ENCODE assay signal across 8 cellular contexts in genomic region chr11:1837171-1838076, GRCh38. TPM values are rescaled to one million over a fixed set of nuclear protein-coding genes. Genes with fewer than 3 reads are reported as not detected.
A peak's percentile ranks its signal among the peaks of the same experiment; 100 is the strongest.
DNase-seq lines count a peak whose midpoint lies in the region; ATAC-seq and TF ChIP-seq lines count a peak whose summit lies in the region.

No MANE protein-coding gene starts in this region.

- ATAC-seq in HG02884 (IDR thresholded peaks at IDR 0.05; ENCODE audit: unreplicated experiment) (peak; percentile 43), Panc1 (peak; percentile 72), gastroesophageal sphincter (peak; percentile 34)

- CTCF ChIA-PET in Panc1 (lab: Charles Lee) = interaction anchor here (0.7 to 1.6 kb wide), 6 partner anchors 16 to 315 kb away, joined by 3 to 12 read pairs (median 5); partner anchors contain the start of gene H19

- no peak for TF ChIP-seq POLR2A in gastroesophageal sphincter (IDR thresholded peaks at IDR 0.05)
- TF ChIP-seq POLR2A in sigmoid colon (IDR thresholded peaks at IDR 0.05) = no peak

- in situ Hi-C loops in Panc1 (cut with HindIII; ENCODE audit: low pct_unique_long_range_greater_than_20kb, low sequenced_read_pairs) = no loop called here

- no peak overlapping the region for H3K27ac ChIP-seq in Panc1 (ENCODE audit: low read length)
- no peak overlapping the region for H3K27ac ChIP-seq in gastroesophageal sphincter
- H3K27ac ChIP-seq in sigmoid colon = no peak overlapping the region

- POLR2A ChIA-PET in Panc1 (lab: Charles Lee) = no interaction called here

- TF ChIP-seq EP300 in gastroesophageal sphincter (IDR thresholded peaks at IDR 0.05) = no peak
- no peak for TF ChIP-seq EP300 in sigmoid colon (IDR thresholded peaks at IDR 0.05)

- intact Hi-C loops in Panc1 (cut with micrococcal nuclease; ENCODE audit: unreplicated experiment) = loop anchor here (1.0 kb wide), 1 partner anchor 32 kb away; no protein-coding TSS in a partner anchor
- intact Hi-C loops in sigmoid colon (cut with DNase I) = loop anchor here (5.0 kb wide), 3 partner anchors 45 to 315 kb away; partner anchors contain the start of gene TNNT3

- H3K4me3 ChIP-seq in Panc1 (ENCODE audit: low read depth in 2 of 2, low read length in 2 of 2) (no peak overlapping the region), gastroesophageal sphincter (no peak overlapping the region), sigmoid colon (no peak overlapping the region)

- peak; percentile 99 for TF ChIP-seq CTCF in Panc1 (IDR thresholded peaks at IDR 0.05)
- peak in 3 of 4 experiments; percentile 81 to 93 (median 82) for TF ChIP-seq CTCF in gastroesophageal sphincter (IDR thresholded peaks at IDR 0.05)
- peak; percentile 85 to 91 (median 86) for TF ChIP-seq CTCF in sigmoid colon (IDR thresholded peaks at IDR 0.05)

- H3K4me1 ChIP-seq in Panc1 (ENCODE audit: control insufficient read depth, insufficient read depth, low read length) = peaks cover 42% of the 10 kb centered on the region
- peaks cover 0 to 18% (median 3%) of the 10 kb centered on the region in 3 donors for H3K4me1 ChIP-seq in gastroesophageal sphincter
- H3K4me1 ChIP-seq in sigmoid colon = peaks cover 0 to 12% (median 11%) of the 10 kb centered on the region in 4 donors

- peak in 2 of 3 experiments; percentile 28 to 56 for DNase-seq in NCI-H1417 (lab: John Stamatoyannopoulos, UW)
- no peak for DNase-seq in NCI-H1417 treated with DMSO at 0.1 percent for 48 hours (lab: John Stamatoyannopoulos, UW)
- no peak for DNase-seq in Panc1 (ENCODE audit: low read depth, low spot score)
- DNase-seq in activated T-helper 1 cell treated with anti-CD3 and anti-CD28 coated beads, Interleukin-2, amount 50 U/mL, for 16 hours (ENCODE audit: low read depth in 1 of 2, low spot score in 1 of 2) = peak; percentile 61 to 66
- DNase-seq in sigmoid colon = peak; percentile 82
- DNase-seq in NCI-H2107 (lab: John Stamatoyannopoulos, UW) = no peak

- H3K9me3 ChIP-seq in Panc1 (ENCODE audit: control insufficient read depth, insufficient read depth, low read depth, low read length) (no peaks in the 10 kb centered on the region), gastroesophageal sphincter (no peaks in the 10 kb centered on the region), sigmoid colon (no peaks in the 10 kb centered on the region)

- H3K27me3 ChIP-seq in Panc1 (ENCODE audit: control insufficient read depth, insufficient read depth, low read length) (no peaks in the 10 kb centered on the region), gastroesophageal sphincter (peaks cover 12% of the 10 kb centered on the region), sigmoid colon (no peaks in the 10 kb centered on the region)

- no CpG with 5 or more reads among the region's 38 CpGs for WGBS in gastroesophageal sphincter (ENCODE audit: low coverage in 1 of 2), 2 donors
- WGBS in sigmoid colon, 2 donors = 53 to 57% methylated on average over 38 of the region's 38 CpGs

- no TSS peak for BruUV-seq in Panc1 (replicated peaks; lab: Mats Ljungman, UMichigan)

- no peaks in the 10 kb centered on the region for H3K36me3 ChIP-seq in Panc1 (ENCODE audit: control insufficient read depth, insufficient read depth, low read length)
- H3K36me3 ChIP-seq in gastroesophageal sphincter = no peaks in the 10 kb centered on the region
- H3K36me3 ChIP-seq in sigmoid colon = no peaks in the 10 kb centered on the region

RNA-seq across cellular contexts. Expression of gene TNNI2, which starts 1.4 kb away (rescaled TPM):
- 0.46 TPM for total RNA-seq in Panc1 (2021; ENCODE audit: unreplicated experiment)
- 0.64 TPM for polyA plus RNA-seq in Panc1 (2012; ENCODE audit: insufficient read length)
- 1 to 10 TPM in 1 of 4 donors, not detected in 3; 1.0 TPM for total RNA-seq in gastroesophageal sphincter
- total RNA-seq in sigmoid colon = not detected
- 1 to 10 TPM in 2 of 3 donors, not detected in 1; 1.7 to 2.4 TPM for polyA plus RNA-seq in sigmoid colon

RNA-seq across cellular contexts. Expression of gene SYT8, which starts 2.6 kb away (rescaled TPM):
- total RNA-seq in Panc1 (2021; ENCODE audit: unreplicated experiment) (3.5 TPM), gastroesophageal sphincter (1 to 10 TPM in 1 of 4 donors, not detected in 3; 2.2 TPM), sigmoid colon (not detected)
- polyA plus RNA-seq in Panc1 (2012; ENCODE audit: insufficient read length) = 1.9 TPM
- polyA plus RNA-seq in sigmoid colon = 1 to 10 TPM in 2 of 3 donors, not detected in 1; 1.8 to 5.4 TPM

RNA-seq across cellular contexts. Expression of gene LSP1, which starts 15.5 kb away (rescaled TPM):
- total RNA-seq in Panc1 (2021; ENCODE audit: unreplicated experiment) = 0.90 TPM
- 1.3 TPM for polyA plus RNA-seq in Panc1 (2012; ENCODE audit: insufficient read length)
- 100 to 1,000 TPM in 1 of 4 donors, 10 to 100 TPM in 3; 13.4 to 133 (median 47.7) TPM for total RNA-seq in gastroesophageal sphincter
- 10 to 100 TPM in 2 of 4 donors, 1 to 10 TPM in 2; 8.7 to 32.7 (median 12.4) TPM for total RNA-seq in sigmoid colon
- polyA plus RNA-seq in sigmoid colon = 10 to 100 TPM; 46.0 to 80.2 (median 55.9) TPM

RNA-seq across cellular contexts. Expression of gene PRR33, which starts 54.3 kb away (rescaled TPM):
- total RNA-seq in Panc1 (2021; ENCODE audit: unreplicated experiment) = not detected
- polyA plus RNA-seq in Panc1 (2012; ENCODE audit: insufficient read length) = not detected
- not detected for total RNA-seq in gastroesophageal sphincter
- not detected for total RNA-seq in sigmoid colon
- polyA plus RNA-seq in sigmoid colon = under 1 TPM in 1 of 3 donors, not detected in 2; 0.13 TPM

Comparison
In these comparisons a context has a peak if more than half of its experiments do, and no peak if none do; other contexts are left out.
1. DNase-seq: peak in NCI-H1417 (2 of 3), activated T-helper 1 cell treated with anti-CD3 and anti-CD28 coated beads, Interleukin-2, amount 50 U/mL, for 16 hours (2 of 2) and sigmoid colon (single experiment); none in NCI-H1417 treated with DMSO at 0.1 percent for 48 hours (single experiment), Panc1 (single experiment) and NCI-H2107 (single experiment).
2. Peak in every context shown above with its lines, with median percentiles within 50 percentile points of each other: ATAC-seq and CTCF ChIP-seq.